ENCODE assay signal across 8 cellular contexts in genomic region chr11:86802601-86803051, GRCh38. TPM values are rescaled to one million over a fixed set of nuclear protein-coding genes. Genes with fewer than 3 reads are reported as not detected.
DNase-seq lines count a peak whose midpoint lies in the region; ATAC-seq and TF ChIP-seq lines count a peak whose summit lies in the region.

No MANE protein-coding gene starts in this region.

- intact Hi-C loops in dorsolateral prefrontal cortex (cut with DNase I), result loop anchor here (5.0 to 10.0 kb wide), 3 partner anchors 128 to 188 kb away; partner anchors contain the start of gene ME3 (in 2 of the 2)

- H3K36me3 ChIP-seq in NT2/D1 (ENCODE audit: insufficient read depth, insufficient read length, low read length) (peaks cover 13% of the 10 kb centered on the region), mucosa of rectum (ENCODE audit: control insufficient read depth in 2 of 2, insufficient read depth in 2 of 2, low read length in 2 of 2) (no peaks in the 10 kb centered on the region)

- no peak overlapping the region for H3K9ac ChIP-seq in NT2/D1 (ENCODE audit: insufficient read length, low read depth)
- peak overlapping the region in 1 of 2 donors; percentile 1 for H3K9ac ChIP-seq in mucosa of rectum (ENCODE audit: low read depth in 1 of 2, low read length in 2 of 2)

- DNase-seq in NCI-H1436 (lab: John Stamatoyannopoulos, UW), result peak; percentile 40
- no peak for DNase-seq in NCI-H1436 treated with DMSO at 0.1 percent for 48 hours (lab: John Stamatoyannopoulos, UW)
- peak; percentile 33 for DNase-seq in NT2/D1 (ENCODE audit: low read depth, low spot score)
- no peak for DNase-seq in dorsolateral prefrontal cortex
- no peak for DNase-seq in ureter (ENCODE audit: low spot score)
- no peak for DNase-seq in NK-92 treated with Interleukin-12 subunit alpha and Interleukin-12 subunit beta, amount 100 ng/mL, for 24 hours (lab: John Stamatoyannopoulos, UW)

- TF ChIP-seq CTCF in dorsolateral prefrontal cortex (IDR thresholded peaks at IDR 0.05 in 54 of 56, conservative IDR thresholded peaks at IDR 0.05 in 2 of 56; ENCODE audit: low read depth in 1 of 56, partially characterized antibody in 56 of 56), result peak; percentile 18 to 64 (median 47)

- H3K4me1 ChIP-seq in NT2/D1 (ENCODE audit: insufficient read depth, insufficient read length), result no peaks in the 10 kb centered on the region
- H3K4me1 ChIP-seq in mucosa of rectum (ENCODE audit: control insufficient read depth in 2 of 2, insufficient read depth in 2 of 2, low read length in 2 of 2), result peaks cover 4 to 5% of the 10 kb centered on the region in 2 donors

- ATAC-seq in HG02678 (IDR thresholded peaks at IDR 0.05; ENCODE audit: unreplicated experiment), result peak; percentile 46

- H3K9me3 ChIP-seq in NT2/D1 (ENCODE audit: insufficient read depth, low read length) (no peaks in the 10 kb centered on the region), mucosa of rectum (ENCODE audit: control insufficient read depth in 2 of 2, low read length in 2 of 2) (no peaks in the 10 kb centered on the region)

- H3K27me3 ChIP-seq in NT2/D1 (ENCODE audit: insufficient read depth, insufficient read length) (peaks cover 27% of the 10 kb centered on the region), dorsolateral prefrontal cortex (peaks cover 0 to 34% (median 0%) of the 10 kb centered on the region in 45 donors), mucosa of rectum (ENCODE audit: control insufficient read depth in 2 of 2, insufficient read depth in 2 of 2, low read length in 2 of 2) (no peaks in the 10 kb centered on the region)

- H3K4me3 ChIP-seq in NT2/D1 (ENCODE audit: insufficient read length, low read depth) (no peak overlapping the region), dorsolateral prefrontal cortex (peak overlapping the region in 27 of 59 donors; percentile 1 to 79 (median 67)), mucosa of rectum (ENCODE audit: low read length in 2 of 2) (peak overlapping the region; percentile 6 to 80)

- peak overlapping the region in 1 of 59 donors; percentile 25 for H3K27ac ChIP-seq in dorsolateral prefrontal cortex
- no peak overlapping the region for H3K27ac ChIP-seq in mucosa of rectum (ENCODE audit: low read depth in 2 of 2, low read length in 2 of 2)

RNA-seq across cellular contexts. Expression of gene PRSS23, which starts 2.3 kb away (rescaled TPM):
- total RNA-seq in dorsolateral prefrontal cortex (10 to 100 TPM in 93 of 120 experiments, 1 to 10 TPM in 27; 5.7 to 31.6 (median 13.1) TPM), ureter (27.8 TPM)

Comparison
In these comparisons a context has a peak if more than half of its experiments do, and no peak if none do; other contexts are left out.
1. DNase-seq: peak in NCI-H1436 (single experiment) and NT2/D1 (single experiment); none in NCI-H1436 treated with DMSO at 0.1 percent for 48 hours (single experiment), dorsolateral prefrontal cortex (0 of 10), ureter (single experiment) and NK-92 treated with Interleukin-12 subunit alpha and Interleukin-12 subunit beta, amount 100 ng/mL, for 24 hours (single experiment).